Comparison of ENCODE assay signal across 1 cellular context in the genomic region with DNA sequence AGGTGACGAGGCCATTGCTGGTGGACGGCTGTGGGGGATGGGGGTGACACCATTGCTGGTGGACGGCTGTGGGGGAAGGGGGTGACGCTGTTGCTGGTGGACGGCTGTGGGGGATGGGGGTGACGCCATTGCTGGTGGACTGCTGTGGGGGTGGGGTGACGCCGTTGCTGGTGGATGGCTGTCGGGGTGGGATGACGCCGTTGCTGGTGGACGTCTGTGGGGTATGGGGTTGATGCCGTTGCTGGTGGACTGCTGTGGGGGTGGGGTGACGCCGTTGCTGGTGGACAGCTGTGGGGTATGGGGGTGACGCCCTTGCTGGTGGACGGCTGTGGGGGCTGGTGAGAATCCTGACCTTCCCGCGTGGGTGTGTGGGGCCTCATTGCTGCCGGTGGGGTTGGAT.
TF ChIP-seq lines count a peak whose summit lies in the region.

No MANE protein-coding gene starts in this region.

TF ChIP-seq in H1, 55 proteins besides CTCF, POLR2A, EP300 and RAD21:
- TF ChIP-seq TAF1 (IDR thresholded peaks at IDR 0.05; ENCODE audit: low read depth, low read length) (no peak), TBP (IDR thresholded peaks at IDR 0.05; ENCODE audit: low read depth, low read length) (no peak), RXRA (IDR thresholded peaks at IDR 0.05; ENCODE audit: insufficient read depth, low read depth, low read length) (no peak), TCF12 (IDR thresholded peaks at IDR 0.05; ENCODE audit: low read depth, low read length) (no peak), TAF7 (optimal IDR thresholded peaks at IDR 0.05; ENCODE audit: borderline replicate concordance, low read depth, low read length) (no peak), CBX5 (IDR thresholded peaks at IDR 0.05; ENCODE audit: low read depth, low read length) (no peak)
- TF ChIP-seq, protein P1, sequence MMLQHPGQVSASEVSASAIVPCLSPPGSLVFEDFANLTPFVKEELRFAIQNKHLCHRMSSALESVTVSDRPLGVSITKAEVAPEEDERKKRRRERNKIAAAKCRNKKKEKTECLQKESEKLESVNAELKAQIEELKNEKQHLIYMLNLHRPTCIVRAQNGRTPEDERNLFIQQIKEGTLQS (IDR thresholded peaks at IDR 0.05; ENCODE audit: insufficient read depth, low read depth, low read length): no peak
